In genomic region chr7:128862571-128863432, GRCh38 we compare ENCODE assay signal across 1 cellular context.
TF ChIP-seq lines count a peak whose summit lies in the region.

Gene ATP6V1F (plus strand): TSS chr7:128862856. CDS start chr7:128862905, 49 bp downstream.

TF ChIP-seq in K562, 482 proteins besides CTCF, POLR2A, EP300 and RAD21 (continued from another document and continues in another):
- TF ChIP-seq HMBOX1 (IDR thresholded peaks at IDR 0.05), result no peak
- no peak for TF ChIP-seq TRIM28 (IDR thresholded peaks at IDR 0.05)
- 0 out of 2 replicates have a peak, but pooled peaks have one; percentile 66 for TF ChIP-seq ZFP91 (CRISPR knock-in tag; IDR thresholded peaks at IDR 0.05)
- no peak for TF ChIP-seq TCF7L2 (IDR thresholded peaks at IDR 0.05; ENCODE audit: low read depth, low read length)
- peak; percentile 90; the same call in 1 of the 2 replicates for TF ChIP-seq SREBF2 (CRISPR knock-in tag; IDR thresholded peaks at IDR 0.05)
- TF ChIP-seq ETV6 (IDR thresholded peaks at IDR 0.05; ENCODE audit: borderline replicate concordance in 1 of 2, low read depth in 2 of 2, low read length in 1 of 2), result 0 out of 4 replicates have a peak, but pooled peaks of 1 of the 2 experiments have one; percentile 27
- TF ChIP-seq ETV6 (CRISPR knock-in tag; IDR thresholded peaks at IDR 0.05; ENCODE audit: borderline replicate concordance), result no peak
- peak; percentile 55 for TF ChIP-seq CCNT2 (IDR thresholded peaks at IDR 0.05; ENCODE audit: borderline replicate concordance, extremely low read depth, insufficient read length, low read depth, low read length)
- peak; percentile 31; the same call in 1 of the 2 replicates for TF ChIP-seq SIN3B (IDR thresholded peaks at IDR 0.05; ENCODE audit: low read depth)
- TF ChIP-seq HDAC1 (IDR thresholded peaks at IDR 0.05), result peak in 1 of 2 experiments; percentile 88; a peak in 2 of 4 replicates
- peak; percentile 28; the same call in 1 of the 2 replicates for TF ChIP-seq HDAC8 (tag; IDR thresholded peaks at IDR 0.05)
- TF ChIP-seq MLX (CRISPR knock-in tag; conservative IDR thresholded peaks at IDR 0.05), result 0 out of 4 replicates have a peak, but pooled peaks of 1 of the 2 experiments have one; percentile 49
- peak; percentile 51; the same call in 1 of the 2 replicates for TF ChIP-seq L3MBTL2 (IDR thresholded peaks at IDR 0.05)
- peak; percentile 23; the same call in 1 of the 2 replicates for TF ChIP-seq CHD2 (IDR thresholded peaks at IDR 0.05; ENCODE audit: low read depth, low read length)
- TF ChIP-seq NKRF (IDR thresholded peaks at IDR 0.05; ENCODE audit: borderline replicate concordance), result peak; percentile 89
- TF ChIP-seq ZFX (CRISPR knock-in tag; IDR thresholded peaks at IDR 0.05), result peak; percentile 88
- peak; percentile 75; the same call in 1 of the 2 replicates for TF ChIP-seq MBD2 (IDR thresholded peaks at IDR 0.05; ENCODE audit: borderline replicate concordance, low read depth)
- peak; percentile 37; the same call in 1 of the 2 replicates for TF ChIP-seq BHLHE40 (IDR thresholded peaks at IDR 0.05; ENCODE audit: low read length)
- no peak for TF ChIP-seq TAF7 (tag; IDR thresholded peaks at IDR 0.05)
- peak; percentile 71; the same call in 1 of the 2 replicates for TF ChIP-seq NBN (IDR thresholded peaks at IDR 0.05; ENCODE audit: low read depth)
- no peak for TF ChIP-seq SRSF1 (IDR thresholded peaks at IDR 0.05; ENCODE audit: low read depth, low read length)
- peak; percentile 52; the same call in 1 of the 2 replicates for TF ChIP-seq HBP1 (CRISPR knock-in tag; IDR thresholded peaks at IDR 0.05)
- TF ChIP-seq MTA1 (IDR thresholded peaks at IDR 0.05; ENCODE audit: borderline replicate concordance), result no peak; the same call in 1 of the 2 replicates
- TF ChIP-seq KDM1A (IDR thresholded peaks at IDR 0.05), result no peak
- TF ChIP-seq MEF2D (tag; conservative IDR thresholded peaks at IDR 0.05; ENCODE audit: low read depth), result 0 out of 2 replicates have a peak, but pooled peaks have one; percentile 1
- peak in 2 of 3 experiments; percentile 50 to 77 for TF ChIP-seq YY1 (IDR thresholded peaks at IDR 0.05; ENCODE audit: borderline replicate concordance in 1 of 3, control insufficient read depth in 1 of 3, extremely low read depth in 1 of 3, insufficient read depth in 3 of 3, insufficient read length in 1 of 3, insufficient replicate concordance in 2 of 3, low read depth in 1 of 3, low read length in 2 of 3)
- TF ChIP-seq CREB1 (IDR thresholded peaks at IDR 0.05), result peak; percentile 89
- peak; percentile 92 for TF ChIP-seq CREB1 (CRISPR knock-in tag; IDR thresholded peaks at IDR 0.05)
- 0 out of 2 replicates have a peak, but pooled peaks have one; percentile 70 for TF ChIP-seq FOXK1 (CRISPR knock-in tag; IDR thresholded peaks at IDR 0.05; ENCODE audit: borderline replicate concordance)
- TF ChIP-seq ARID1B (IDR thresholded peaks at IDR 0.05), result peak; percentile 34; the same call in 1 of the 2 replicates
- peak; percentile 41; the same call in 1 of the 2 replicates for TF ChIP-seq CBX1 (IDR thresholded peaks at IDR 0.05; ENCODE audit: low read depth)
- TF ChIP-seq SNRNP70 (optimal IDR thresholded peaks at IDR 0.05; ENCODE audit: low read depth, low read length), result no peak
- TF ChIP-seq MCM7 (IDR thresholded peaks at IDR 0.05), result no peak
- TF ChIP-seq ATF3 (IDR thresholded peaks at IDR 0.05), result no peak
- peak; percentile 63; the same call in 1 of the 2 replicates for TF ChIP-seq ATF3 (CRISPR knock-in tag; conservative IDR thresholded peaks at IDR 0.05)
- no peak for TF ChIP-seq ASH1L (IDR thresholded peaks at IDR 0.05; ENCODE audit: borderline replicate concordance, low read depth, partially characterized antibody)
- peak; percentile 93 for TF ChIP-seq CREB3L1 (IDR thresholded peaks at IDR 0.05; ENCODE audit: borderline replicate concordance, low read depth)
- no peak for TF ChIP-seq ZNF311 (CRISPR knock-in tag; IDR thresholded peaks at IDR 0.05)
- TF ChIP-seq HNRNPLL (IDR thresholded peaks at IDR 0.05; ENCODE audit: low read depth, low read length, poor library complexity, severe bottlenecking), result peak; percentile 89
- peak; percentile 71 for TF ChIP-seq ZNF316 (IDR thresholded peaks at IDR 0.05)
- TF ChIP-seq BMI1 (IDR thresholded peaks at IDR 0.05; ENCODE audit: low read length), result no peak
- TF ChIP-seq TBL1XR1 (IDR thresholded peaks at IDR 0.05; ENCODE audit: low read length in 2 of 2), result peak in 1 of 2 experiments; percentile 40; a peak in 1 of 4 replicates
- TF ChIP-seq SIX5 (IDR thresholded peaks at IDR 0.05; ENCODE audit: borderline replicate concordance in 1 of 2, insufficient read depth in 1 of 2, low read depth in 1 of 2, low read length in 2 of 2), result peak; percentile 73 to 74; a peak in 3 of 4 replicates
- no peak for TF ChIP-seq PPARD (CRISPR knock-in tag; IDR thresholded peaks at IDR 0.05)
- peak; percentile 80 for TF ChIP-seq POLR2AphosphoS5 (IDR thresholded peaks at IDR 0.05; ENCODE audit: control insufficient read depth, insufficient read depth, low read depth, low read length)
- TF ChIP-seq MXI1 (IDR thresholded peaks at IDR 0.05; ENCODE audit: low read depth, low read length), result peak; percentile 51; the same call in 1 of the 2 replicates
- TF ChIP-seq ZNF232 (CRISPR knock-in tag; IDR thresholded peaks at IDR 0.05), result 0 out of 2 replicates have a peak, but pooled peaks have one; percentile 58
- peak; percentile 19; the same call in 1 of the 2 replicates for TF ChIP-seq ARID4B (CRISPR knock-in tag; IDR thresholded peaks at IDR 0.05)
- TF ChIP-seq ZNF511 (CRISPR knock-in tag; IDR thresholded peaks at IDR 0.05), result peak; percentile 67
- 0 out of 2 replicates have a peak, but pooled peaks have one; percentile 51 for TF ChIP-seq BRD4 (IDR thresholded peaks at IDR 0.05)
- 0 out of 2 replicates have a peak, but pooled peaks have one; percentile 47 for TF ChIP-seq ZNF282 (CRISPR knock-in tag; IDR thresholded peaks at IDR 0.05)
- peak; percentile 91; the same call in 1 of the 2 replicates for TF ChIP-seq ZBTB26 (CRISPR knock-in tag; IDR thresholded peaks at IDR 0.05)
